ENCODE assay signal across 8 cellular contexts in genomic region chr20:49275634-49276033, GRCh38. TPM values are rescaled to one million over a fixed set of nuclear protein-coding genes. Genes with fewer than 3 reads are reported as not detected.
DNase-seq lines count a peak whose midpoint lies in the region; ATAC-seq and TF ChIP-seq lines count a peak whose summit lies in the region.

No MANE protein-coding gene starts in this region.

- POLR2A ChIA-PET in activated CD8-positive, alpha-beta T cell treated with anti-CD3 and anti-CD28 coated beads for 36 hours (lab: Charles Lee): interaction anchor here (0.8 to 8.4 kb wide), 12 partner anchors 9 to 320 kb away, joined by 3 to 148 read pairs (median 4); partner anchors contain the start of gene CSE1L

- whole genome bisulfite sequencing in hepatocyte (ENCODE audit: low lambda C conversion rate, missing lambda C conversion rate): 75% methylated on average over 2 of the region's 2 CpGs
- 75 to 89% methylated on average over 2 of the region's 2 CpGs for WGBS in thyroid gland, 2 donors

- no peak for DNase-seq in activated naive CD4-positive, alpha-beta T cell treated with anti-CD3 and anti-CD28 coated beads for 36 hours
- DNase-seq in activated naive CD4-positive, alpha-beta T cell treated with anti-CD3 and anti-CD28 coated beads, Interleukin-2, amount 50 U/mL, for 16 hours: no peak
- DNase-seq in activated CD8-positive, alpha-beta T cell treated with anti-CD3 and anti-CD28 coated beads for 36 hours: no peak
- no peak for DNase-seq in hepatocyte (ENCODE audit: low spot score)
- DNase-seq in thyroid gland: no peak
- no peak for DNase-seq in posterior vena cava (ENCODE audit: low spot score)
- no peak for DNase-seq in islet precursor cell

- H3K27me3 ChIP-seq in hepatocyte: no peaks in the 10 kb centered on the region
- H3K27me3 ChIP-seq in thyroid gland: no peaks in the 10 kb centered on the region

- intact Hi-C loops in activated naive CD4-positive, alpha-beta T cell treated with anti-CD3 and anti-CD28 coated beads for 36 hours (cut with micrococcal nuclease): loop anchor here (1.0 to 10.0 kb wide), 9 partner anchors 16 to 1773 kb away; partner anchors contain the start of genes DDX27, NCOA3 and PREX1
- intact Hi-C loops in activated CD8-positive, alpha-beta T cell treated with anti-CD3 and anti-CD28 coated beads for 36 hours (cut with micrococcal nuclease): no loop called here
- intact Hi-C loops in thyroid gland (cut with DNase I): loop anchor here (5.0 kb wide), 1 partner anchor 88 kb away; the partner anchor contains the start of gene STAU1
- intact Hi-C loops in posterior vena cava (cut with DNase I): no loop called here

- H3K27me3 Mint-ChIP-seq in activated naive CD4-positive, alpha-beta T cell treated with anti-CD3 and anti-CD28 coated beads for 36 hours (ENCODE audit: low read depth): no peaks in the 10 kb centered on the region
- peaks cover 2% of the 10 kb centered on the region for H3K27me3 Mint-ChIP-seq in activated CD8-positive, alpha-beta T cell treated with anti-CD3 and anti-CD28 coated beads for 36 hours

- peaks cover 90% of the 10 kb centered on the region for H3K79me2 ChIP-seq in hepatocyte

- no peaks in the 10 kb centered on the region for H3K9me2 ChIP-seq in hepatocyte (replicated peaks; ENCODE audit: insufficient read depth)

- H3K4me1 ChIP-seq in hepatocyte (ENCODE audit: insufficient read depth): peaks cover 19% of the 10 kb centered on the region
- H3K4me1 ChIP-seq in thyroid gland: peaks cover 27 to 29% of the 10 kb centered on the region in 2 donors

- H3K4me3 ChIP-seq in hepatocyte (no peak overlapping the region), thyroid gland (replicated peaks in 1 of 3) (no peak overlapping the region)

- H2AFZ ChIP-seq in hepatocyte: no peak overlapping the region

- peak overlapping the region; percentile 99 for H3K4me3 Mint-ChIP-seq in activated naive CD4-positive, alpha-beta T cell treated with anti-CD3 and anti-CD28 coated beads for 36 hours
- H3K4me3 Mint-ChIP-seq in activated CD8-positive, alpha-beta T cell treated with anti-CD3 and anti-CD28 coated beads for 36 hours: peak overlapping the region; percentile 100

- H3K4me1 Mint-ChIP-seq in activated naive CD4-positive, alpha-beta T cell treated with anti-CD3 and anti-CD28 coated beads for 36 hours (ENCODE audit: low read depth): peaks cover 58% of the 10 kb centered on the region
- H3K4me1 Mint-ChIP-seq in activated CD8-positive, alpha-beta T cell treated with anti-CD3 and anti-CD28 coated beads for 36 hours (ENCODE audit: low read depth): peaks cover 43% of the 10 kb centered on the region

- peak overlapping the region; percentile 89 for H3K4me2 ChIP-seq in hepatocyte

- H3K27ac ChIP-seq in hepatocyte (peak overlapping the region; percentile 98), thyroid gland (peak overlapping the region in 2 of 3 donors; percentile 94 to 99)

- TF ChIP-seq CTCF in activated CD8-positive, alpha-beta T cell treated with anti-CD3 and anti-CD28 coated beads for 36 hours (IDR thresholded peaks at IDR 0.05): no peak
- no peak for TF ChIP-seq CTCF in hepatocyte (IDR thresholded peaks at IDR 0.05; ENCODE audit: poor library complexity)
- no peak for TF ChIP-seq CTCF in thyroid gland (IDR thresholded peaks at IDR 0.05)

- TF ChIP-seq POLR2A in thyroid gland (IDR thresholded peaks at IDR 0.05): no peak

- H3K9me3 ChIP-seq in hepatocyte (ENCODE audit: low read depth) (no peaks in the 10 kb centered on the region), thyroid gland (no peaks in the 10 kb centered on the region)

- CTCF ChIA-PET in activated naive CD4-positive, alpha-beta T cell treated with anti-CD3 and anti-CD28 coated beads for 36 hours (lab: Charles Lee): interaction anchor here (0.6 to 1.2 kb wide), 2 partner anchors 13 to 30 kb away, joined by 4 to 8 read pairs; no protein-coding TSS in a partner anchor
- CTCF ChIA-PET in activated CD8-positive, alpha-beta T cell treated with anti-CD3 and anti-CD28 coated beads for 36 hours (lab: Charles Lee): interaction anchor here (1.2 to 1.3 kb wide), 2 partner anchors 11 to 31 kb away, joined by 4 to 5 read pairs; no protein-coding TSS in a partner anchor

- no peaks in the 10 kb centered on the region for H3K36me3 ChIP-seq in hepatocyte (replicated peaks; ENCODE audit: insufficient read depth, low read depth)
- H3K36me3 ChIP-seq in thyroid gland: peaks cover 27 to 32% of the 10 kb centered on the region in 2 donors

- no peak for ATAC-seq in activated CD8-positive, alpha-beta T cell treated with anti-CD3 and anti-CD28 coated beads for 36 hours
- no peak for ATAC-seq in HG02588 (IDR thresholded peaks at IDR 0.05; ENCODE audit: unreplicated experiment)

- H3K27ac Mint-ChIP-seq in activated naive CD4-positive, alpha-beta T cell treated with anti-CD3 and anti-CD28 coated beads for 36 hours: peak overlapping the region; percentile 100
- peak overlapping the region; percentile 100 for H3K27ac Mint-ChIP-seq in activated CD8-positive, alpha-beta T cell treated with anti-CD3 and anti-CD28 coated beads for 36 hours

- H3K9me3 Mint-ChIP-seq in activated naive CD4-positive, alpha-beta T cell treated with anti-CD3 and anti-CD28 coated beads for 36 hours: no peaks in the 10 kb centered on the region
- peaks cover under 1% of the 10 kb centered on the region for H3K9me3 Mint-ChIP-seq in activated CD8-positive, alpha-beta T cell treated with anti-CD3 and anti-CD28 coated beads for 36 hours

- H3K36me3 Mint-ChIP-seq in activated naive CD4-positive, alpha-beta T cell treated with anti-CD3 and anti-CD28 coated beads for 36 hours (ENCODE audit: low read depth): peaks cover 57% of the 10 kb centered on the region
- H3K36me3 Mint-ChIP-seq in activated CD8-positive, alpha-beta T cell treated with anti-CD3 and anti-CD28 coated beads for 36 hours (ENCODE audit: low read depth): peaks cover 68% of the 10 kb centered on the region

- H4K20me1 ChIP-seq in hepatocyte (ENCODE audit: insufficient read depth, poor library complexity, severe bottlenecking): peaks cover 19% of the 10 kb centered on the region

RNA-seq across cellular contexts. Expression of gene ZNFX1, which starts 2.2 kb away (rescaled TPM):
- total RNA-seq in activated naive CD4-positive, alpha-beta T cell treated with anti-CD3 and anti-CD28 coated beads for 36 hours: 10 to 100 TPM; 18.2 to 19.0 TPM
- total RNA-seq in activated CD8-positive, alpha-beta T cell treated with anti-CD3 and anti-CD28 coated beads for 36 hours: 10 to 100 TPM; 27.4 to 27.7 TPM
- total RNA-seq in hepatocyte: 13.0 and 13.9 TPM in 2 replicates
- polyA plus RNA-seq in hepatocyte: 10.0 and 10.2 TPM in 2 replicates
- total RNA-seq in thyroid gland: 10 to 100 TPM; 39.8 to 52.2 (median 46.3) TPM
- total RNA-seq in posterior vena cava: 10 to 100 TPM; 40.0 to 52.6 TPM

RNA-seq across cellular contexts. Expression of gene DDX27, which starts 56.4 kb away (rescaled TPM):
- total RNA-seq in activated naive CD4-positive, alpha-beta T cell treated with anti-CD3 and anti-CD28 coated beads for 36 hours: 10 to 100 TPM; 40.6 to 41.2 TPM
- total RNA-seq in activated CD8-positive, alpha-beta T cell treated with anti-CD3 and anti-CD28 coated beads for 36 hours: 10 to 100 TPM; 45.2 to 45.9 TPM
- 29.1 and 30.1 TPM in 2 replicates for total RNA-seq in hepatocyte
- 33.9 and 37.0 TPM in 2 replicates for polyA plus RNA-seq in hepatocyte
- 10 to 100 TPM; 30.4 to 45.8 (median 38.2) TPM for total RNA-seq in thyroid gland
- total RNA-seq in posterior vena cava: 10 to 100 TPM; 17.7 to 20.1 TPM

Comparison
In these comparisons a context has a peak if more than half of its experiments do, and no peak if none do; other contexts are left out.
1. intact Hi-C loops: an anchor here in activated naive CD4-positive, alpha-beta T cell treated with anti-CD3 and anti-CD28 coated beads for 36 hours (1.0 to 10.0 kb wide) and thyroid gland (5.0 kb wide); none called in activated CD8-positive, alpha-beta T cell treated with anti-CD3 and anti-CD28 coated beads for 36 hours and posterior vena cava.